In the genomic region with DNA sequence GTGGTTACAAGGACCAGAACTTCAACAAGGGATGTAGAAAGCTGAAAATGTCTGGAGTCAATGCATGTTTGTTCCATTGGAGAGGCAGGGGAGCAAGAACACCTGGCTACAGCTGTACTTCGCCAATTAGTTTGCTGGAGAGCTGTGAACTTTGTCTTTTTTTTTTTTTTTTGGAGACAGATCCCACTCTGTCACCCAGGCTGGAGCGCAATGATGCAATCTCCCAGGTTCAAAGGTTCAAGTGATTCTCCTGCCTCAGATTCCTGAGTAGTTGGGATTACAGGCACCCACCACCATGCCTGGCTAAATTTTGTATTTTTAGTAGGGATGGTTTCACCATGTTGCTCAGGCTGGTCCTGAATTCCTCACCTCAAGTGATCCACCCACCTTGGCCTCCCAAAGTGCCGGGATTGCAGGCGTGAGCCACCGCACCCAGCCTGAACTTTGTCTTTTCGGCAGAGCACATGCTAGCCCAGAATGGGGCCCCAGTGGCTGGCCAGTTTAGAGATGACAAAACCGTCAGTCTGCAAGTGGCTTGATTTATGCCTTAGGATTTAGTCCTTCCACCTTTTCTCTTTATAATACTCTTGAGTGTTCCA, we compare ENCODE assay signal across 9 cellular contexts. TPM values are rescaled to one million over a fixed set of nuclear protein-coding genes. Genes with fewer than 3 reads are reported as not detected.
"Had no signal": no experiment of that assay in that cellular context is flagged by ENCODE, and none has a peak within 500 bp of the region (broad histone marks: within the 10 kb centered on the region; RNA-seq: fewer than 3 reads in every experiment).

No MANE protein-coding gene starts in this region.

- H3K4me2 ChIP-seq: GM23338 had no signal

- H3K27ac Mint-ChIP-seq: GM23338, H9 had no signal

- DNase-seq: H9, HCEC 1CT, IMR-90 had no signal

- ATAC-seq: GM23338, K562 had no signal

- H3K4me3 Mint-ChIP-seq: GM23338, H9 had no signal

- H2AFZ ChIP-seq: GM23338 had no signal

- FAIRE-seq: H1, H54, K562 had no signal

- H3K4me3 ChIP-seq: GM23338, K562 had no signal

- H3K27ac ChIP-seq: HL-60 had no signal

- H3K9me3 Mint-ChIP-seq: GM23338, H9 had no signal

RNA-seq across cellular contexts. Expression of gene AVPR1A, which starts 55.5 kb away (rescaled TPM):
- total RNA-seq: HT1080, IMR-90 had no signal
- polyA plus RNA-seq: GM23338, IMR-90 had no signal
